Comparison of ENCODE assay signal across 8 cellular contexts in genomic region chr4:99885063-99885664, GRCh38. TPM values are rescaled to one million over a fixed set of nuclear protein-coding genes. Genes with fewer than 3 reads are reported as not detected.
DNase-seq lines count a peak whose midpoint lies in the region; ATAC-seq, FAIRE-seq and TF ChIP-seq lines count a peak whose summit lies in the region.

No MANE protein-coding gene starts in this region.

- H3K36me3 ChIP-seq in HepG2 (replicated peaks in 1 of 2; ENCODE audit: control insufficient read depth in 1 of 2, insufficient read depth in 2 of 2, low read length in 2 of 2) = peaks cover 6 to 34% of the 10 kb centered on the region in 2 experiments
- H3K36me3 ChIP-seq in ascending aorta = peaks cover 35 to 45% of the 10 kb centered on the region in 2 donors

- TF ChIP-seq EP300 in HepG2 (IDR thresholded peaks at IDR 0.05; ENCODE audit: low read depth in 2 of 2, low read length in 2 of 2) (no peak), HepG2 (CRISPR knock-in tag; IDR thresholded peaks at IDR 0.05; ENCODE audit: borderline replicate concordance) (no peak)

- no peak overlapping the region for H3K4me2 ChIP-seq in HepG2 (ENCODE audit: low read depth, low read length)

- WGBS in HepG2 (ENCODE audit: low lambda C conversion rate) = 92% methylated on average over 2 of the region's 2 CpGs
- 71 to 72% methylated on average over 2 of the region's 2 CpGs for WGBS in lower leg skin, 2 donors

- in situ Hi-C loops in HepG2 (cut with HindIII; ENCODE audit: extremely low pct_ligation_motif_present, low pct_unique_long_range_greater_than_20kb) = loop anchor here (10.0 kb wide), 1 partner anchor 320 kb away; the partner anchor contains the start of gene TRMT10A

- CTCF ChIA-PET in HepG2 (lab: Yijun Ruan, JAX; ENCODE audit: low intra/inter-chr PET ratio, low total read pairs) = interaction anchor here (1.7 kb wide), 1 partner anchor 324 kb away, joined by 6 read pairs; no protein-coding TSS in a partner anchor

- H3K4me1 ChIP-seq in HepG2 (ENCODE audit: insufficient read depth, low read length) = no peaks in the 10 kb centered on the region
- H3K4me1 ChIP-seq in ascending aorta = no peaks in the 10 kb centered on the region

- H3K9ac ChIP-seq in HepG2 (ENCODE audit: insufficient read depth, low read depth, low read length) = no peak overlapping the region

- H3K9me3 ChIP-seq in HepG2 (ENCODE audit: low read length) (no peaks in the 10 kb centered on the region), ascending aorta (no peaks in the 10 kb centered on the region)

- TF ChIP-seq POLR2A in HepG2 (IDR thresholded peaks at IDR 0.05; ENCODE audit: insufficient read depth in 1 of 2, low read depth in 2 of 2, low read length in 2 of 2) (no peak), lower leg skin (IDR thresholded peaks at IDR 0.05) (no peak)

- TF ChIP-seq RAD21 in HepG2 (CRISPR knock-in tag; IDR thresholded peaks at IDR 0.05) = no peak

- POLR2A ChIA-PET in HepG2 (lab: Yijun Ruan, JAX) = no interaction called here

- H3K4me3 ChIP-seq in HepG2 (replicated peaks in 1 of 3; ENCODE audit: insufficient read depth in 1 of 3, low read depth in 2 of 3, low read length in 3 of 3) = no peak overlapping the region
- no peak overlapping the region for H3K4me3 ChIP-seq in ascending aorta
- H3K4me3 ChIP-seq in lower leg skin (ENCODE audit: low read depth, poor library complexity, severe bottlenecking) = no peak overlapping the region

- H3K27ac ChIP-seq in C4-2B (no peak overlapping the region), HepG2 (ENCODE audit: extremely low read length, insufficient read depth, low read length) (no peak overlapping the region), ascending aorta (no peak overlapping the region)

- no peak overlapping the region for H2AFZ ChIP-seq in HepG2 (ENCODE audit: low read length)

- ATAC-seq in HepG2 = no peak

- H3K79me2 ChIP-seq in HepG2 (ENCODE audit: insufficient read depth, low read length) = peaks cover 8% of the 10 kb centered on the region

- no peaks in the 10 kb centered on the region for H4K20me1 ChIP-seq in HepG2 (ENCODE audit: insufficient read depth, low read length)

- peak in 2 of 3 experiments; percentile 9 to 77 for DNase-seq in NCI-H1417 (lab: John Stamatoyannopoulos, UW)
- DNase-seq in amniotic epithelial cell (ENCODE audit: low read depth) = peak; percentile 56
- peak; percentile 21 for DNase-seq in HepG2 (ENCODE audit: low spot score)
- no peak for DNase-seq in ascending aorta (ENCODE audit: low spot score in 2 of 2)
- DNase-seq in 8988T = no peak
- DNase-seq in lower leg skin (ENCODE audit: low spot score in 2 of 2) = no peak

- TF ChIP-seq CTCF in C4-2B (conservative IDR thresholded peaks at IDR 0.05) (peak; percentile 70), GM12874 (IDR thresholded peaks at IDR 0.05; ENCODE audit: insufficient read depth, low read depth, low read length) (peak; percentile 38), HepG2 (CRISPR knock-in tag; IDR thresholded peaks at IDR 0.05) (peak; percentile 45), ascending aorta (IDR thresholded peaks at IDR 0.05) (peak in 1 of 3 experiments; percentile 50), lower leg skin (IDR thresholded peaks at IDR 0.05) (no peak)

- FAIRE-seq in HepG2 (lab: Jason Lieb, UNC) = peak; percentile 68

- H3K27me3 ChIP-seq in HepG2 (ENCODE audit: control insufficient read depth in 1 of 2, insufficient read depth in 2 of 2, low read length in 2 of 2) (no peaks in the 10 kb centered on the region), ascending aorta (no peaks in the 10 kb centered on the region)

- intact Hi-C loops in HepG2 (cut with micrococcal nuclease; ENCODE audit: unreplicated experiment) (loop anchor here (1.0 to 5.0 kb wide), 3 partner anchors 77 to 808 kb away; no protein-coding TSS in a partner anchor), ascending aorta (cut with DNase I) (loop anchor here (2.0 kb wide), 1 partner anchor 324 kb away; no protein-coding TSS in a partner anchor), lower leg skin (cut with DNase I; ENCODE audit: low total_unique reads) (no loop called here)

- no TSS peak for BruUV-seq in HepG2 (replicated peaks; lab: Mats Ljungman, UMichigan)

TF ChIP-seq in HepG2, 621 proteins besides CTCF, POLR2A, EP300 and RAD21:
- TF ChIP-seq ZIK1 (CRISPR knock-in tag; IDR thresholded peaks at IDR 0.05; ENCODE audit: borderline replicate concordance, low read depth) (no peak), STAG1 (CRISPR knock-in tag; IDR thresholded peaks at IDR 0.05) (peak; percentile 60), ZNF44 (CRISPR knock-in tag; IDR thresholded peaks at IDR 0.05) (no peak), ZNF746 (CRISPR knock-in tag; IDR thresholded peaks at IDR 0.05) (no peak), ZNF850 (CRISPR knock-in tag; conservative IDR thresholded peaks at IDR 0.05) (no peak), ZNF460 (CRISPR knock-in tag; IDR thresholded peaks at IDR 0.05; ENCODE audit: borderline replicate concordance) (no peak), RELA (CRISPR knock-in tag; IDR thresholded peaks at IDR 0.05) (no peak), WIZ (CRISPR knock-in tag; IDR thresholded peaks at IDR 0.05) (no peak), TFAP4 (IDR thresholded peaks at IDR 0.05; ENCODE audit: borderline replicate concordance, low read depth) (0 out of 2 replicates have a peak, but pooled peaks have one; percentile 15)

RNA-seq across cellular contexts. Expression of gene LAMTOR3, which starts 9.1 kb away (rescaled TPM):
- total RNA-seq in HepG2 (2016; rRNA removed; fragmentation: Illumina TruSeq; extraction: Trizol) (47.6 and 81.0 TPM in 2 replicates), ascending aorta (9.6 TPM), lower leg skin (10 to 100 TPM; 33.6 to 51.2 (median 41.2) TPM)
- 10.6 and 13.0 TPM in 2 replicates for total RNA-seq in HepG2 (2016; cell fraction: cytosol; rRNA removed; fragmentation: Illumina TruSeq; extraction: Trizol; ENCODE audit: low read depth)
- 48.9 and 81.8 TPM in 2 replicates for total RNA-seq in HepG2 (2016; cell fraction: insoluble cytoplasmic fraction; rRNA removed; fragmentation: Illumina TruSeq; extraction: Trizol)
- total RNA-seq in HepG2 (2016; cell fraction: membrane; rRNA removed; fragmentation: Illumina TruSeq; extraction: Trizol) = 33.6 and 35.1 TPM in 2 replicates
- total RNA-seq in HepG2 (2016; cell fraction: nucleus; rRNA removed; fragmentation: Illumina TruSeq; extraction: Trizol) = 21.1 and 23.6 TPM in 2 replicates
- polyA plus RNA-seq in HepG2 (2011; rRNA removed) = 37.2 and 49.1 TPM in 2 replicates
- 18.2 and 34.5 TPM in 2 replicates for polyA plus RNA-seq in HepG2 (2011; cell fraction: cytosol; rRNA removed)
- polyA plus RNA-seq in HepG2 (2011; cell fraction: nucleus; rRNA removed) = 7.1 and 8.3 TPM in 2 replicates
- 26.1 and 31.9 TPM in 2 replicates for polyA plus RNA-seq in HepG2 (2012)
- 11.8 and 15.4 TPM in 2 replicates for polyA plus RNA-seq in HepG2 (2016; cell fraction: cytosol; fragmentation: Illumina TruSeq; extraction: Trizol; ENCODE audit: low read depth)
- 79.9 and 90.6 TPM in 2 replicates for polyA plus RNA-seq in HepG2 (2016; cell fraction: insoluble cytoplasmic fraction; fragmentation: Illumina TruSeq; extraction: Trizol; ENCODE audit: low read depth)
- polyA plus RNA-seq in HepG2 (2016; cell fraction: membrane; fragmentation: Illumina TruSeq; extraction: Trizol; ENCODE audit: low read depth) = 29.9 and 35.6 TPM in 2 replicates
- 32.3 and 35.9 TPM in 2 replicates for polyA plus RNA-seq in HepG2 (2016; cell fraction: nucleus; fragmentation: Illumina TruSeq; extraction: Trizol; ENCODE audit: insufficient read depth, low read depth)
- 5.5 and 8.5 TPM in 2 replicates for polyA minus RNA-seq in HepG2 (2011; rRNA and poly(A)+ RNA removed; ENCODE audit: low replicate concordance)
- polyA minus RNA-seq in HepG2 (2011; cell fraction: cytosol; rRNA and poly(A)+ RNA removed) = 10.5 and 16.0 TPM in 2 replicates
- 12.2 and 15.8 TPM in 2 replicates for polyA minus RNA-seq in HepG2 (2011; cell fraction: nucleus; rRNA and poly(A)+ RNA removed)

Comparison
In these comparisons a context has a peak if more than half of its experiments do, and no peak if none do; other contexts are left out.
1. CTCF ChIP-seq: peak in C4-2B (single experiment), GM12874 (single experiment) and HepG2 (single experiment); none in lower leg skin (0 of 3).
2. DNase-seq: peak in NCI-H1417 (2 of 3), amniotic epithelial cell (single experiment) and HepG2 (single experiment); none in ascending aorta (0 of 2), 8988T (single experiment) and lower leg skin (0 of 2).